Comparison of ENCODE assay signal across 1 cellular context in the genomic region with DNA sequence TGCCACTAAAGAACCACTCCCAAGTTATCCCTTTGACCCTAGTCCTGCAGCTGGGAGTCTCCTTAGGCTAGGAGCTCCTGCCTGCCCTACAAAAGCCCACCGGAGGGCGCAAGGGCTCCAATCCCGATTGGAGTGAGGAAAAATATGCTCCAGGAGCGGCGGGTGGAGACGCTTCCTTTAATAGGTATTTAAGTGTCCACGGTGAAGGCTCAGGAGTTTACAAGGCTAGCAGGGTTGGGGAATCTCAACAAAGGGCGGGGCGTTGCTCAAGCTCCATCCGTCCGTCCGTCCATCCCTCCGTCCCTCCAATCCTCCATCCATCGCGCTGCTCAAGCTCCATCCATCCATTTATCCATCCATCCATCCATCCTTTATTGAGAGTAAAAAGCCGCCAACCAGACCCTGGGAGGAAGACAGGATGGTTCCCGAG.
TF ChIP-seq lines count a peak whose summit lies in the region.

No MANE protein-coding gene starts in this region.

TF ChIP-seq in HepG2, 621 proteins besides CTCF, POLR2A, EP300 and RAD21 (continued from another document):
- TF ChIP-seq, protein P1, sequence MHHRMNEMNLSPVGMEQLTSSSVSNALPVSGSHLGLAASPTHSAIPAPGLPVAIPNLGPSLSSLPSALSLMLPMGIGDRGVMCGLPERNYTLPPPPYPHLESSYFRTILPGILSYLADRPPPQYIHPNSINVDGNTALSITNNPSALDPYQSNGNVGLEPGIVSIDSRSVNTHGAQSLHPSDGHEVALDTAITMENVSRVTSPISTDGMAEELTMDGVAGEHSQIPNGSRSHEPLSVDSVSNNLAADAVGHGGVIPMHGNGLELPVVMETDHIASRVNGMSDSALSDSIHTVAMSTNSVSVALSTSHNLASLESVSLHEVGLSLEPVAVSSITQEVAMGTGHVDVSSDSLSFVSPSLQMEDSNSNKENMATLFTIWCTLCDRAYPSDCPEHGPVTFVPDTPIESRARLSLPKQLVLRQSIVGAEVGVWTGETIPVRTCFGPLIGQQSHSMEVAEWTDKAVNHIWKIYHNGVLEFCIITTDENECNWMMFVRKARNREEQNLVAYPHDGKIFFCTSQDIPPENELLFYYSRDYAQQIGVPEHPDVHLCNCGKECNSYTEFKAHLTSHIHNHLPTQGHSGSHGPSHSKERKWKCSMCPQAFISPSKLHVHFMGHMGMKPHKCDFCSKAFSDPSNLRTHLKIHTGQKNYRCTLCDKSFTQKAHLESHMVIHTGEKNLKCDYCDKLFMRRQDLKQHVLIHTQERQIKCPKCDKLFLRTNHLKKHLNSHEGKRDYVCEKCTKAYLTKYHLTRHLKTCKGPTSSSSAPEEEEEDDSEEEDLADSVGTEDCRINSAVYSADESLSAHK (CRISPR knock-in tag; IDR thresholded peaks at IDR 0.05; ENCODE audit: borderline replicate concordance): 0 out of 2 replicates have a peak, but pooled peaks have one; percentile 30
- TF ChIP-seq SOX13 (IDR thresholded peaks at IDR 0.05) (0 out of 2 replicates have a peak, but pooled peaks have one; percentile 1), SOX13 (CRISPR knock-in tag; conservative IDR thresholded peaks at IDR 0.05 in 1 of 2, IDR thresholded peaks at IDR 0.05 in 1 of 2) (no peak), HMGA1 (CRISPR knock-in tag; conservative IDR thresholded peaks at IDR 0.05) (no peak), ARNT (IDR thresholded peaks at IDR 0.05) (no peak), MBD4 (IDR thresholded peaks at IDR 0.05; ENCODE audit: borderline replicate concordance, low read length) (no peak)
- TF ChIP-seq, protein P2, sequence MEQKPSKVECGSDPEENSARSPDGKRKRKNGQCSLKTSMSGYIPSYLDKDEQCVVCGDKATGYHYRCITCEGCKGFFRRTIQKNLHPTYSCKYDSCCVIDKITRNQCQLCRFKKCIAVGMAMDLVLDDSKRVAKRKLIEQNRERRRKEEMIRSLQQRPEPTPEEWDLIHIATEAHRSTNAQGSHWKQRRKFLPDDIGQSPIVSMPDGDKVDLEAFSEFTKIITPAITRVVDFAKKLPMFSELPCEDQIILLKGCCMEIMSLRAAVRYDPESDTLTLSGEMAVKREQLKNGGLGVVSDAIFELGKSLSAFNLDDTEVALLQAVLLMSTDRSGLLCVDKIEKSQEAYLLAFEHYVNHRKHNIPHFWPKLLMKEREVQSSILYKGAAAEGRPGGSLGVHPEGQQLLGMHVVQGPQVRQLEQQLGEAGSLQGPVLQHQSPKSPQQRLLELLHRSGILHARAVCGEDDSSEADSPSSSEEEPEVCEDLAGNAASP (CRISPR knock-in tag; IDR thresholded peaks at IDR 0.05; ENCODE audit: borderline replicate concordance): 0 out of 2 replicates have a peak, but pooled peaks have one; percentile 14
